Comparison of ENCODE assay signal across 17 cellular contexts in genomic region chr18:47549141-47549540, GRCh38.
DNase-seq lines count a peak whose midpoint lies in the region; ATAC-seq and TF ChIP-seq lines count a peak whose summit lies in the region.
"Had no signal": no experiment of that assay in that cellular context is flagged by ENCODE, and none has a peak within 500 bp of the region (broad histone marks: within the 10 kb centered on the region; RNA-seq: fewer than 3 reads in every experiment).

No MANE protein-coding gene starts in this region.

- no peaks in the 10 kb centered on the region for H3K4me1 ChIP-seq in suprapubic skin
- H3K4me1 ChIP-seq: BE2C, SJSA1 had no signal

- ATAC-seq in left cardiac atrium (peak; percentile 40 to 67), HG03039 (IDR thresholded peaks at IDR 0.05; ENCODE audit: unreplicated experiment) (no peak)

- H3K27me3 ChIP-seq in suprapubic skin, result no peaks in the 10 kb centered on the region
- H3K27me3 ChIP-seq: BE2C, SJSA1 had no signal

- TF ChIP-seq POLR2A in suprapubic skin (IDR thresholded peaks at IDR 0.05), result no peak

- no peaks in the 10 kb centered on the region for H3K9me3 ChIP-seq in suprapubic skin
- H3K9me3 ChIP-seq: BE2C, SJSA1 had no signal

- H3K4me3 ChIP-seq in suprapubic skin, result no peak overlapping the region
- H3K4me3 ChIP-seq: SJSA1 had no signal

- CTCF ChIA-PET in HEK293T (lab: Yijun Ruan, JAX), result interaction anchor here (0.6 kb wide), 1 partner anchor 193 kb away, joined by 3 read pairs; no protein-coding TSS in a partner anchor

- POLR2A ChIA-PET in HEK293T (lab: Yijun Ruan, JAX), result no interaction called here

- no peak for TF ChIP-seq CTCF in suprapubic skin (IDR thresholded peaks at IDR 0.05)

- intact Hi-C loops in left cardiac atrium (cut with DNase I), result no loop called here

- DNase-seq in NCI-H1436 (lab: John Stamatoyannopoulos, UW) (peak; percentile 18), NCI-H1436 treated with DMSO at 0.1 percent for 48 hours (lab: John Stamatoyannopoulos, UW) (no peak), NCI-H1105 treated with DMSO at 0.1 percent for 48 hours (lab: John Stamatoyannopoulos, UW) (peak; percentile 95), NCI-H69 (lab: John Stamatoyannopoulos, UW) (peak; percentile 100), left cardiac atrium (no peak), HEK293T (ENCODE audit: extremely low spot score) (no peak), suprapubic skin (ENCODE audit: low spot score in 2 of 2) (no peak)
- DNase-seq: BE2C; CD4-positive, alpha-beta T cell; H9; NCI-H187; NCI-H2171 treated with DMSO at 0.1 percent for 48 hours; NCI-H510A had no signal

- 81% methylated on average over 1 of the region's 1 CpG for WGBS in suprapubic skin

- no peaks in the 10 kb centered on the region for H3K36me3 ChIP-seq in suprapubic skin
- H3K36me3 ChIP-seq: BE2C, SJSA1 had no signal

- no peak for TF ChIP-seq EP300 in suprapubic skin (IDR thresholded peaks at IDR 0.05)

- no peak overlapping the region for H3K27ac ChIP-seq in suprapubic skin
- H3K27ac ChIP-seq: 22Rv1, RWPE1, SJSA1 had no signal

TF ChIP-seq in HEK293T, 16 proteins besides CTCF, POLR2A, EP300 and RAD21:
- TF ChIP-seq FOXK2 (IDR thresholded peaks at IDR 0.05), result no peak
- no peak for TF ChIP-seq SUZ12 (IDR thresholded peaks at IDR 0.05)
- TF ChIP-seq SP1 (IDR thresholded peaks at IDR 0.05), result no peak
- TF ChIP-seq L3MBTL2 (conservative IDR thresholded peaks at IDR 0.05), result no peak
- no peak for TF ChIP-seq ELF4 (IDR thresholded peaks at IDR 0.05)
- TF ChIP-seq PKNOX1 (IDR thresholded peaks at IDR 0.05), result no peak
- TF ChIP-seq FOXM1 (IDR thresholded peaks at IDR 0.05; ENCODE audit: borderline replicate concordance), result no peak
- no peak for TF ChIP-seq NFRKB (IDR thresholded peaks at IDR 0.05)
- no peak for TF ChIP-seq ARNT (IDR thresholded peaks at IDR 0.05)
- no peak for TF ChIP-seq TARDBP (IDR thresholded peaks at IDR 0.05)
- TF ChIP-seq BHLHE40 (IDR thresholded peaks at IDR 0.05; ENCODE audit: borderline replicate concordance), result no peak
- TF ChIP-seq ZNF384 (IDR thresholded peaks at IDR 0.05), result no peak
- no peak for TF ChIP-seq HDGF (IDR thresholded peaks at IDR 0.05; ENCODE audit: borderline replicate concordance)
- TF ChIP-seq FOXA1 (IDR thresholded peaks at IDR 0.05), result no peak
- no peak for TF ChIP-seq CTBP1 (IDR thresholded peaks at IDR 0.05; ENCODE audit: borderline replicate concordance)
- TF ChIP-seq LEF1 (IDR thresholded peaks at IDR 0.05; ENCODE audit: borderline replicate concordance), result no peak
TF ChIP-seq in HEK293T: peak in this region for 0.

Comparison
In these comparisons a context has a peak if more than half of its experiments do, and no peak if none do; other contexts are left out.
1. DNase-seq: peak in NCI-H1436 (single experiment), NCI-H1105 treated with DMSO at 0.1 percent for 48 hours (single experiment) and NCI-H69 (single experiment); none in NCI-H1436 treated with DMSO at 0.1 percent for 48 hours (single experiment), left cardiac atrium (single experiment), HEK293T (single experiment) and suprapubic skin (0 of 2).